ENCODE assay signal across 13 cellular contexts in genomic region chr5:2169862-2170820, GRCh38.
"Had no signal": no experiment of that assay in that cellular context is flagged by ENCODE, and none has a peak within 500 bp of the region (broad histone marks: within the 10 kb centered on the region; RNA-seq: fewer than 3 reads in every experiment).

No MANE protein-coding gene starts in this region.

- FAIRE-seq: endothelial cell of umbilical vein, keratinocyte had no signal

- H3K4me3 ChIP-seq: colonic mucosa, lower lobe of right lung had no signal

- H3K9me3 Mint-ChIP-seq: activated CD4-positive, alpha-beta T cell treated with anti-CD3 and anti-CD28 coated beads, Interleukin-2, amount 10 ng/mL, durations not matched to agents 7 days and 5 days; activated naive CD4-positive, alpha-beta T cell treated with anti-CD3 and anti-CD28 coated beads, Interleukin-2, amount 10 ng/mL, durations not matched to agents 7 days and 5 days; activated T-helper 17 cell treated with anti-CD3 and anti-CD28 coated beads, Interleukin-2, amount 50 U/mL, for 72 hours; naive B cell had no signal

- DNase-seq: activated CD4-positive, alpha-beta T cell treated with anti-CD3 and anti-CD28 coated beads, Interleukin-2, amount 10 ng/mL, durations not matched to agents 7 days and 5 days; activated CD4-positive, CD25-positive, alpha-beta regulatory T cell; activated naive CD4-positive, alpha-beta T cell treated with anti-CD3 and anti-CD28 coated beads, Interleukin-2, amount 10 ng/mL, durations not matched to agents 7 days and 5 days; activated T-cell treated with anti-CD3 and anti-CD28 coated beads for 4 hours; colonic mucosa; foreskin keratinocyte; lower lobe of right lung; naive B cell; stimulated activated CD4-positive, alpha-beta T cell treated with anti-CD3 and anti-CD28 coated beads, Interleukin-2, amount 100 ng/mL, for 48 hours; stimulated activated naive CD8-positive, alpha-beta T cell treated with anti-CD3 and anti-CD28 coated beads, Interleukin-15, Interleukin-2, amounts not matched to agents 100 U/mL and 50 U/mL, for 24 hours had no signal

- H3K27me3 ChIP-seq: colonic mucosa, foreskin keratinocyte had no signal

- H3K4me3 Mint-ChIP-seq: activated CD4-positive, alpha-beta T cell treated with anti-CD3 and anti-CD28 coated beads, Interleukin-2, amount 10 ng/mL, durations not matched to agents 7 days and 5 days; activated naive CD4-positive, alpha-beta T cell treated with anti-CD3 and anti-CD28 coated beads, Interleukin-2, amount 10 ng/mL, durations not matched to agents 7 days and 5 days; activated T-helper 17 cell treated with anti-CD3 and anti-CD28 coated beads, Interleukin-2, amount 50 U/mL, for 72 hours; naive B cell had no signal

- H3K4me1 Mint-ChIP-seq: activated CD4-positive, alpha-beta T cell treated with anti-CD3 and anti-CD28 coated beads, Interleukin-2, amount 10 ng/mL, durations not matched to agents 7 days and 5 days; activated naive CD4-positive, alpha-beta T cell treated with anti-CD3 and anti-CD28 coated beads, Interleukin-2, amount 10 ng/mL, durations not matched to agents 7 days and 5 days; activated T-helper 17 cell treated with anti-CD3 and anti-CD28 coated beads, Interleukin-2, amount 50 U/mL, for 72 hours; naive B cell had no signal

- H3K36me3 Mint-ChIP-seq: activated naive CD4-positive, alpha-beta T cell treated with anti-CD3 and anti-CD28 coated beads, Interleukin-2, amount 10 ng/mL, durations not matched to agents 7 days and 5 days; naive B cell had no signal

- H3K9me3 ChIP-seq: colonic mucosa, lower lobe of right lung had no signal

- H3K27ac Mint-ChIP-seq: activated CD4-positive, alpha-beta T cell treated with anti-CD3 and anti-CD28 coated beads, Interleukin-2, amount 10 ng/mL, durations not matched to agents 7 days and 5 days; activated naive CD4-positive, alpha-beta T cell treated with anti-CD3 and anti-CD28 coated beads, Interleukin-2, amount 10 ng/mL, durations not matched to agents 7 days and 5 days; activated T-helper 17 cell treated with anti-CD3 and anti-CD28 coated beads, Interleukin-2, amount 50 U/mL, for 72 hours; naive B cell had no signal

- H3K36me3 ChIP-seq: colonic mucosa, lower lobe of right lung had no signal

- ATAC-seq: activated T-helper 17 cell treated with anti-CD3 and anti-CD28 coated beads, Interleukin-2, amount 50 U/mL, for 72 hours; foreskin keratinocyte; stimulated activated naive CD8-positive, alpha-beta T cell treated with anti-CD3 and anti-CD28 coated beads, Interleukin-15, Interleukin-2, amounts not matched to agents 100 U/mL and 50 U/mL, for 24 hours had no signal

- H3K4me1 ChIP-seq: colonic mucosa, foreskin keratinocyte, lower lobe of right lung had no signal

- H3K27ac ChIP-seq: colonic mucosa, foreskin keratinocyte, lower lobe of right lung had no signal
